8 cellular contexts compared by ENCODE assay signal in genomic region chr15:99732268-99732641, GRCh38. TPM values are rescaled to one million over a fixed set of nuclear protein-coding genes. Genes with fewer than 3 reads are reported as not detected.
A peak's percentile ranks its signal among the peaks of the same experiment; 100 is the strongest.
DNase-seq lines count a peak whose midpoint lies in the region; ATAC-seq lines count a peak whose summit lies in the region.

No MANE protein-coding gene starts in this region.

- H3K4me3 ChIP-seq in HAP-1 (peak overlapping the region; percentile 71), skeletal muscle tissue (ENCODE audit: low read length in 3 of 3) (peak overlapping the region; percentile 77 to 83 (median 77))

- H3K27me3 ChIP-seq in HAP-1 (ENCODE audit: low read depth) (no peaks in the 10 kb centered on the region), skeletal muscle tissue (ENCODE audit: control insufficient read depth in 3 of 3, insufficient read depth in 3 of 3, low read length in 3 of 3) (no peaks in the 10 kb centered on the region)

- no peaks in the 10 kb centered on the region for H3K9me3 Mint-ChIP-seq in activated CD8-positive, alpha-beta T cell treated with anti-CD3 and anti-CD28 coated beads, Interleukin-2, amount 10 ng/mL, durations not matched to agents 7 days and 5 days (ENCODE audit: insufficient read depth)

- H3K27me3 Mint-ChIP-seq in activated CD8-positive, alpha-beta T cell treated with anti-CD3 and anti-CD28 coated beads, Interleukin-2, amount 10 ng/mL, durations not matched to agents 7 days and 5 days (ENCODE audit: low read depth), result no peaks in the 10 kb centered on the region

- H3K9me3 ChIP-seq in HAP-1, result no peaks in the 10 kb centered on the region
- no peaks in the 10 kb centered on the region for H3K9me3 ChIP-seq in skeletal muscle tissue (ENCODE audit: control insufficient read depth in 3 of 3, low read length in 3 of 3)

- peak overlapping the region; percentile 74 for H3K27ac Mint-ChIP-seq in activated CD8-positive, alpha-beta T cell treated with anti-CD3 and anti-CD28 coated beads, Interleukin-2, amount 10 ng/mL, durations not matched to agents 7 days and 5 days

- DNase-seq in HAP-1 (ENCODE audit: low spot score in 2 of 2) (peak in 1 of 2 experiments; percentile 15), hepatic stellate cell (ENCODE audit: low spot score) (peak; percentile 37), NCI-H2107 treated with DMSO at 0.1 percent for 48 hours (lab: John Stamatoyannopoulos, UW; ENCODE audit: unreplicated experiment) (no peak), Ammon's horn (ENCODE audit: low spot score) (no peak)
- DNase-seq in activated CD8-positive, alpha-beta T cell treated with anti-CD3 and anti-CD28 coated beads, Interleukin-2, amount 10 ng/mL, durations not matched to agents 7 days and 5 days, result no peak

- CTCF ChIA-PET in activated CD8-positive, alpha-beta T cell treated with anti-CD3 and anti-CD28 coated beads, Interleukin-2, amount 10 ng/mL, durations not matched to agents 7 days and 5 days (lab: Charles Lee), result interaction anchor here (0.9 to 3.9 kb wide), 7 partner anchors 13 to 459 kb away, joined by 3 to 37 read pairs (median 5); no protein-coding TSS in a partner anchor

- POLR2A ChIA-PET in activated CD8-positive, alpha-beta T cell treated with anti-CD3 and anti-CD28 coated beads, Interleukin-2, amount 10 ng/mL, durations not matched to agents 7 days and 5 days (lab: Charles Lee), result interaction anchor here (1.3 to 2.1 kb wide), 5 partner anchors 16 to 481 kb away, joined by 3 to 18 read pairs (median 6); partner anchors contain the start of gene LRRC28

- peak overlapping the region; percentile 88 for H3K27ac ChIP-seq in skeletal muscle tissue (ENCODE audit: low read depth, low read length)

- in situ Hi-C loops in HAP-1 (cut with MboI; ENCODE audit: low sequenced_read_pairs), result no loop called here

- H3K36me3 Mint-ChIP-seq in activated CD8-positive, alpha-beta T cell treated with anti-CD3 and anti-CD28 coated beads, Interleukin-2, amount 10 ng/mL, durations not matched to agents 7 days and 5 days (ENCODE audit: low read depth), result peaks cover 14% of the 10 kb centered on the region

- H3K4me1 Mint-ChIP-seq in activated CD8-positive, alpha-beta T cell treated with anti-CD3 and anti-CD28 coated beads, Interleukin-2, amount 10 ng/mL, durations not matched to agents 7 days and 5 days (ENCODE audit: low read depth), result peaks cover 23% of the 10 kb centered on the region

- H3K36me3 ChIP-seq in HAP-1 (replicated peaks) (peaks cover 11% of the 10 kb centered on the region), skeletal muscle tissue (ENCODE audit: control insufficient read depth in 3 of 3, insufficient read depth in 3 of 3, low read length in 3 of 3) (peaks cover 0 to 9% (median 2%) of the 10 kb centered on the region in 3 donors)

- H3K9ac ChIP-seq in skeletal muscle tissue (ENCODE audit: low read depth in 1 of 3, low read length in 3 of 3), result peak overlapping the region; percentile 83 to 92 (median 84)

- ATAC-seq in activated CD8-positive, alpha-beta T cell treated with anti-CD3 and anti-CD28 coated beads, Interleukin-2, amount 10 ng/mL, durations not matched to agents 7 days and 5 days, result no peak
- ATAC-seq in GM18511 (IDR thresholded peaks at IDR 0.05; ENCODE audit: unreplicated experiment) (no peak), esophagus mucosa (no peak)

- H3K4me1 ChIP-seq in HAP-1 (peaks cover 10% of the 10 kb centered on the region), skeletal muscle tissue (ENCODE audit: control insufficient read depth in 3 of 3, insufficient read depth in 3 of 3, low read length in 3 of 3) (peaks cover 27 to 42% (median 30%) of the 10 kb centered on the region in 3 donors)

- H3K4me3 Mint-ChIP-seq in activated CD8-positive, alpha-beta T cell treated with anti-CD3 and anti-CD28 coated beads, Interleukin-2, amount 10 ng/mL, durations not matched to agents 7 days and 5 days, result peak overlapping the region; percentile 77

RNA-seq across cellular contexts. Expression of gene LYSMD4, which starts 1.0 kb away (rescaled TPM):
- total RNA-seq in activated CD8-positive, alpha-beta T cell treated with anti-CD3 and anti-CD28 coated beads, Interleukin-2, amount 10 ng/mL, durations not matched to agents 7 days and 5 days, result 10 to 100 TPM in 1 of 2 experiments, 1 to 10 TPM in 1; 8.9 to 13.0 TPM
- total RNA-seq in skeletal muscle tissue, result 11.0 TPM
- total RNA-seq in esophagus mucosa, result 9.4 TPM
